Comparison of ENCODE assay signal across 9 cellular contexts in the genomic region with DNA sequence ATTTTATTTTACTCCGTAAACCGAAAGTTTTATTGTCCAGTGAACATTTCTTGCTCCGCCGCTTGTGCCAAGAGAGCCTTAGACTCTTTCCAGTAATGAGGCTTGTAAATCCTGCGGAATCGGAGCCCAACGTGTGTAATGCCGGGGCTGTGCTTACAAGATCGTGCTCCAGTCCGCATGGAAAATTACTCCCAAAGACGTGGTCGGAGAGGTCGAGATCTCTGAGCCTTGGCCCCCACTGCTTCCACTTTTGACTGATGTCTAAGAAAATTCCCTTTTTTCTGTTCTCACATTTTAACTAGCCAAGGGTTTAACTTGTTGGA. TPM values are rescaled to one million over a fixed set of nuclear protein-coding genes. Genes with fewer than 3 reads are reported as not detected.
DNase-seq lines count a peak whose midpoint lies in the region; TF ChIP-seq lines count a peak whose summit lies in the region.
"Had no signal": no experiment of that assay in that cellular context is flagged by ENCODE, and none has a peak within 500 bp of the region (broad histone marks: within the 10 kb centered on the region; RNA-seq: fewer than 3 reads in every experiment).

No MANE protein-coding gene starts in this region.

- WGBS in prostate gland = 3% methylated on average over 13 of the region's 13 CpGs

- H3K27me3 ChIP-seq in prostate gland (replicated peaks; ENCODE audit: insufficient read depth) = no peaks in the 10 kb centered on the region

- no peaks in the 10 kb centered on the region for H3K4me1 ChIP-seq in prostate gland (replicated peaks)

- H3K36me3 Mint-ChIP-seq in glutamatergic neuron (ENCODE audit: unreplicated experiment) = no peaks in the 10 kb centered on the region
- H3K36me3 Mint-ChIP-seq: CD4-positive, CD25-positive, alpha-beta regulatory T cell had no signal

- peaks cover 20% of the 10 kb centered on the region for H3K4me1 Mint-ChIP-seq in glutamatergic neuron (ENCODE audit: low read depth, unreplicated experiment)

- no peaks in the 10 kb centered on the region for H3K27me3 Mint-ChIP-seq in glutamatergic neuron (ENCODE audit: unreplicated experiment)

- TF ChIP-seq POLR2A in prostate gland (IDR thresholded peaks at IDR 0.05) = no peak

- TF ChIP-seq CTCF in glutamatergic neuron (IDR thresholded peaks at IDR 0.05; ENCODE audit: partially characterized antibody, unreplicated experiment) (no peak), prostate gland (IDR thresholded peaks at IDR 0.05) (no peak)

- H3K36me3 ChIP-seq in SK-N-MC (ENCODE audit: insufficient read depth, low read length) (no peaks in the 10 kb centered on the region), prostate gland (no peaks in the 10 kb centered on the region)

- peak overlapping the region; percentile 88 for H3K9ac ChIP-seq in SK-N-MC (ENCODE audit: insufficient read length)

- intact Hi-C loops in prostate gland (cut with DNase I) = loop anchor here (5.0 to 10.0 kb wide), 2 partner anchors 34 to 87 kb away; no protein-coding TSS in a partner anchor

- H3K4me3 ChIP-seq in SK-N-MC (peak overlapping the region; percentile 92), prostate gland (peak overlapping the region; percentile 74 to 84)

- peak overlapping the region; percentile 90 for H3K27ac Mint-ChIP-seq in glutamatergic neuron (ENCODE audit: unreplicated experiment)
- H3K27ac Mint-ChIP-seq: CD4-positive, CD25-positive, alpha-beta regulatory T cell had no signal

- H3K4me3 Mint-ChIP-seq in glutamatergic neuron (ENCODE audit: unreplicated experiment) = peak overlapping the region; percentile 91

- peak; percentile 45 for DNase-seq in NCI-H1436 (lab: John Stamatoyannopoulos, UW)
- no peak for DNase-seq in NCI-H1436 treated with DMSO at 0.1 percent for 48 hours (lab: John Stamatoyannopoulos, UW)
- DNase-seq in SK-N-MC (ENCODE audit: low read depth, low spot score) = no peak
- peak; percentile 21 for DNase-seq in glutamatergic neuron
- peak; percentile 60 for DNase-seq in prostate gland (ENCODE audit: low spot score)
- DNase-seq in inferior parietal cortex (ENCODE audit: extremely low spot score) = no peak
- DNase-seq in NCI-H128 (lab: John Stamatoyannopoulos, UW; ENCODE audit: unreplicated experiment) = no peak
- no peak for DNase-seq in stimulated activated naive CD4-positive, alpha-beta T cell treated with Interleukin-2 at 50 U/mL for 16 hours (lab: John Stamatoyannopoulos, UW)

- peaks cover 7% of the 10 kb centered on the region for H3K9me3 Mint-ChIP-seq in glutamatergic neuron (ENCODE audit: unreplicated experiment)

- H3K9me3 ChIP-seq in SK-N-MC (ENCODE audit: low read depth, low read length) (no peaks in the 10 kb centered on the region), prostate gland (no peaks in the 10 kb centered on the region)

- peak overlapping the region; percentile 73; the same call in 1 of the 2 replicates for H3K27ac ChIP-seq in SK-N-MC
- peak overlapping the region; percentile 87 to 93 for H3K27ac ChIP-seq in prostate gland

RNA-seq across cellular contexts. Expression of a gene that starts 0.7 kb away (rescaled TPM):
- total RNA-seq in glutamatergic neuron (ENCODE audit: unreplicated experiment) (45.6 TPM), prostate gland (10 to 100 TPM; 10.7 to 14.6 TPM)

Comparison
In these comparisons a context has a peak if more than half of its experiments do, and no peak if none do; other contexts are left out.
1. DNase-seq: peak in NCI-H1436 (single experiment), glutamatergic neuron (single experiment) and prostate gland (single experiment); none in NCI-H1436 treated with DMSO at 0.1 percent for 48 hours (single experiment), SK-N-MC (single experiment), inferior parietal cortex (single experiment), NCI-H128 (single experiment) and stimulated activated naive CD4-positive, alpha-beta T cell treated with Interleukin-2 at 50 U/mL for 16 hours (single experiment).